In genomic region chr2:8451273-8451672, GRCh38 we compare ENCODE assay signal across 26 cellular contexts.
"Had no signal": no experiment of that assay in that cellular context is flagged by ENCODE, and none has a peak within 500 bp of the region (broad histone marks: within the 10 kb centered on the region; RNA-seq: fewer than 3 reads in every experiment).

No MANE protein-coding gene starts in this region.

- DNase-seq: activated CD4-positive, alpha-beta T cell treated with anti-CD3 and anti-CD28 coated beads, Interleukin-2, amount 10 ng/mL, durations not matched to agents 24 days and 14 days; activated CD4-positive, alpha-beta T cell treated with anti-CD3 and anti-CD28 coated beads, Interleukin-2, amount 50 U/mL, for 48 hours; activated CD4-positive, CD25-positive, alpha-beta regulatory T cell treated with anti-CD3 and anti-CD28 coated beads, Interleukin-2, amount 50 U/mL, for 72 hours; activated effector memory CD4-positive, alpha-beta T cell treated with Interleukin-2 at 50 U/mL for 16 hours; activated naive CD4-positive, alpha-beta T cell treated with Interleukin-2 at 50 U/mL for 16 hours; activated T-cell treated with anti-CD3 and anti-CD28 coated beads, Interleukin-2, amount 50 U/mL, for 1 hour; brain microvascular endothelial cell; Karpas-422; NCI-H1105 treated with DMSO at 0.1 percent for 48 hours; NCI-H1436 treated with DMSO at 0.1 percent for 48 hours; NCI-H187; NCI-H2081; NCI-H510A treated with DMSO at 0.1 percent for 48 hours; NCI-H69; NK-92 treated with Interleukin-12 subunit alpha and Interleukin-12 subunit beta, amount 100 ng/mL, for 24 hours; OCI-M1; RPMI8226; SHP77; T-helper 9 cell had no signal

- H3K4me3 ChIP-seq: cardiac muscle cell, K562, SJSA1 had no signal

- H3K27me3 ChIP-seq: brain microvascular endothelial cell, cardiac muscle cell, SJSA1 had no signal

- H3K27ac Mint-ChIP-seq: activated CD4-positive, alpha-beta T cell treated with anti-CD3 and anti-CD28 coated beads, Interleukin-2, amount 10 ng/mL, durations not matched to agents 24 days and 14 days; activated naive CD8-positive, alpha-beta T cell; T-helper 1 cell treated with Interleukin-12 subunit alpha and Interleukin-12 subunit beta and Interleukin-4 antibody, amounts not matched to agents 30 μg/mL and 1 μg/mL, for 36 hours; WTC11 had no signal

- H3K27ac ChIP-seq: brain microvascular endothelial cell, cardiac muscle cell, SJSA1 had no signal

- H3K9me3 Mint-ChIP-seq: T-helper 1 cell treated with Interleukin-12 subunit alpha and Interleukin-12 subunit beta and Interleukin-4 antibody, amounts not matched to agents 30 μg/mL and 1 μg/mL, for 36 hours had no signal

- H3K9me3 ChIP-seq: SJSA1 had no signal

- H3K4me3 Mint-ChIP-seq: activated CD4-positive, alpha-beta T cell treated with anti-CD3 and anti-CD28 coated beads, Interleukin-2, amount 10 ng/mL, durations not matched to agents 24 days and 14 days; activated naive CD8-positive, alpha-beta T cell; T-helper 1 cell treated with Interleukin-12 subunit alpha and Interleukin-12 subunit beta and Interleukin-4 antibody, amounts not matched to agents 30 μg/mL and 1 μg/mL, for 36 hours; WTC11 had no signal

- H3K36me3 Mint-ChIP-seq: activated naive CD8-positive, alpha-beta T cell; WTC11 had no signal

- H3K36me3 ChIP-seq: brain microvascular endothelial cell, cardiac muscle cell, SJSA1 had no signal

- ATAC-seq: K562, Panc1, WTC11 had no signal
